ENCODE assay signal across 21 cellular contexts in genomic region chr2:9269695-9270365, GRCh38.
DNase-seq lines count a peak whose midpoint lies in the region; ATAC-seq and TF ChIP-seq lines count a peak whose summit lies in the region.
"Had no signal": no experiment of that assay in that cellular context is flagged by ENCODE, and none has a peak within 500 bp of the region (broad histone marks: within the 10 kb centered on the region; RNA-seq: fewer than 3 reads in every experiment).

No MANE protein-coding gene starts in this region.

- no peak overlapping the region for H3K4me2 ChIP-seq in PC-9
- H3K4me2 ChIP-seq in neural progenitor cell = no peak overlapping the region
- H3K4me2 ChIP-seq: A549 had no signal

- no peaks in the 10 kb centered on the region for H3K9me2 ChIP-seq in PC-9 (ENCODE audit: insufficient read depth)

- H4K20me1 ChIP-seq in PC-9 (ENCODE audit: insufficient read depth) (peaks cover 23% of the 10 kb centered on the region), neural progenitor cell (ENCODE audit: low read depth) (peaks cover 51% of the 10 kb centered on the region)

- H3K4me3 Mint-ChIP-seq in endodermal cell = no peak overlapping the region
- no peak overlapping the region for H3K4me3 Mint-ChIP-seq in neural progenitor cell
- H3K4me3 Mint-ChIP-seq in natural killer cell = no peak overlapping the region

- 92 to 93% methylated on average over 4 to 8 of the region's 8 CpGs for WGBS in endodermal cell (ENCODE audit: insufficient coverage in 1 of 2, insufficient read length in 1 of 2), 2 experiments

- H2AFZ ChIP-seq in PC-9 (no peak overlapping the region), neural progenitor cell (replicated peaks) (no peak overlapping the region)
- H2AFZ ChIP-seq: GM23248 had no signal

- H3K9me3 ChIP-seq in A673 (ENCODE audit: low read depth, low read length, poor library complexity, severe bottlenecking) (peaks cover 5% of the 10 kb centered on the region), PC-9 (ENCODE audit: insufficient read depth, low read depth) (no peaks in the 10 kb centered on the region), endodermal cell (ENCODE audit: control insufficient read depth, low read length) (no peaks in the 10 kb centered on the region), neural progenitor cell (ENCODE audit: low read depth) (peaks cover 5% of the 10 kb centered on the region)
- H3K9me3 ChIP-seq: Peyer's patch had no signal

- no peak overlapping the region for H3K4me3 ChIP-seq in A673 (ENCODE audit: low read depth, low read length, poor library complexity, severe bottlenecking)
- no peak overlapping the region for H3K4me3 ChIP-seq in PC-9
- H3K4me3 ChIP-seq in endodermal cell (ENCODE audit: low read length) = no peak overlapping the region
- no peak overlapping the region for H3K4me3 ChIP-seq in neural progenitor cell
- H3K4me3 ChIP-seq: A549, GM12878, GM23248, Peyer's patch had no signal

- H3K36me3 ChIP-seq in A673 (ENCODE audit: insufficient read depth, low read length, poor library complexity, severe bottlenecking) (no peaks in the 10 kb centered on the region), PC-9 (ENCODE audit: low read depth) (peaks cover 4% of the 10 kb centered on the region; the same call in 1 of the 2 replicates), endodermal cell (ENCODE audit: control insufficient read depth, insufficient read depth, low read length) (no peaks in the 10 kb centered on the region), neural progenitor cell (no peaks in the 10 kb centered on the region)
- H3K36me3 ChIP-seq: Peyer's patch had no signal

- TF ChIP-seq CTCF in A673 (conservative IDR thresholded peaks at IDR 0.05; ENCODE audit: low read depth, low read length) = no peak
- TF ChIP-seq CTCF in PC-9 (conservative IDR thresholded peaks at IDR 0.05) = no peak
- TF ChIP-seq CTCF in endodermal cell (conservative IDR thresholded peaks at IDR 0.05) = no peak
- no peak for TF ChIP-seq CTCF in neural progenitor cell (IDR thresholded peaks at IDR 0.05)
- no peak for TF ChIP-seq CTCF in natural killer cell (IDR thresholded peaks at IDR 0.05)

- H3K27ac Mint-ChIP-seq in endodermal cell (no peak overlapping the region), neural progenitor cell (peak overlapping the region; percentile 25), natural killer cell (no peak overlapping the region)

- H3F3A ChIP-seq in PC-9 (ENCODE audit: insufficient read depth, low read depth) (peaks cover 59% of the 10 kb centered on the region), neural progenitor cell (ENCODE audit: low read depth) (peaks cover 16% of the 10 kb centered on the region)

- BruUV-seq in A673 (replicated peaks; lab: Mats Ljungman, UMichigan) (no TSS peak), PC-9 (replicated peaks; lab: Mats Ljungman, UMichigan) (no TSS peak)

- POLR2A ChIA-PET in A673 (lab: Charles Lee; ENCODE audit: low non-redundant PET) (no interaction called here), PC-9 (lab: Charles Lee; ENCODE audit: unreplicated experiment) (no interaction called here)

- no peaks in the 10 kb centered on the region for H3K36me3 Mint-ChIP-seq in endodermal cell (ENCODE audit: low read depth)
- peaks cover 19% of the 10 kb centered on the region for H3K36me3 Mint-ChIP-seq in neural progenitor cell
- no peaks in the 10 kb centered on the region for H3K36me3 Mint-ChIP-seq in natural killer cell

- intact Hi-C loops in A673 (cut with micrococcal nuclease; ENCODE audit: unreplicated experiment) (no loop called here), PC-9 (cut with micrococcal nuclease; ENCODE audit: unreplicated experiment) (no loop called here), natural killer cell (cut with micrococcal nuclease) (no loop called here)

- no peak for ATAC-seq in GM18498 (IDR thresholded peaks at IDR 0.05; ENCODE audit: unreplicated experiment)
- no peak for ATAC-seq in natural killer cell
- ATAC-seq: GM12878, HCT116 had no signal

- H3K4me1 Mint-ChIP-seq in endodermal cell (no peaks in the 10 kb centered on the region), neural progenitor cell (peaks cover 27% of the 10 kb centered on the region), natural killer cell (peaks cover 5% of the 10 kb centered on the region in 2 donors)

- H3K27me3 Mint-ChIP-seq in endodermal cell (ENCODE audit: insufficient read depth) (no peaks in the 10 kb centered on the region), neural progenitor cell (ENCODE audit: insufficient read depth, low read depth) (no peaks in the 10 kb centered on the region), natural killer cell (ENCODE audit: low read depth in 2 of 2) (peaks cover 6 to 16% of the 10 kb centered on the region in 2 donors)

- H3K9me3 Mint-ChIP-seq in endodermal cell (peaks cover 8% of the 10 kb centered on the region), neural progenitor cell (peaks cover 19% of the 10 kb centered on the region), natural killer cell (no peaks in the 10 kb centered on the region)

- H3K9ac ChIP-seq in endodermal cell (ENCODE audit: extremely low read depth, low read length, poor library complexity, severe bottlenecking) (no peak overlapping the region), neural progenitor cell (no peak overlapping the region)
- H3K9ac ChIP-seq: GM23248 had no signal

- no peak for DNase-seq in A673 (ENCODE audit: low spot score)
- DNase-seq in PC-9 = no peak
- no peak for DNase-seq in endodermal cell
- DNase-seq in neural progenitor cell (ENCODE audit: low spot score) = no peak
- no peak for DNase-seq in natural killer cell
- no peak for DNase-seq in putamen (ENCODE audit: low spot score)
- no peak for DNase-seq in SW 1271 (lab: John Stamatoyannopoulos, UW)
- DNase-seq: DMS 273 treated with DMSO at 0.1 percent for 48 hours, GDM1, GM23248, NCI-H1105, NCI-H1694, NCI-H2227 treated with DMSO at 0.1 percent for 48 hours, NCI-H524, Peyer's patch, SHP77 had no signal

- H3K4me1 ChIP-seq in A673 (ENCODE audit: insufficient read depth, low read length, poor library complexity, severe bottlenecking) (peaks cover 44% of the 10 kb centered on the region), PC-9 (replicated peaks; ENCODE audit: insufficient read depth) (peaks cover 30% of the 10 kb centered on the region), endodermal cell (ENCODE audit: control insufficient read depth, insufficient read depth, low read length) (no peaks in the 10 kb centered on the region), neural progenitor cell (peaks cover 23% of the 10 kb centered on the region)

- H3K79me2 ChIP-seq in PC-9 (ENCODE audit: low read depth) (peaks cover 95% of the 10 kb centered on the region), neural progenitor cell (ENCODE audit: low read depth) (peaks cover 87% of the 10 kb centered on the region)

- H3K27me3 ChIP-seq in A673 (replicated peaks; ENCODE audit: insufficient read depth, low read depth, low read length, poor library complexity) (no peaks in the 10 kb centered on the region), PC-9 (ENCODE audit: insufficient read depth, low read depth) (no peaks in the 10 kb centered on the region), endodermal cell (ENCODE audit: control insufficient read depth, insufficient read depth, low read length, poor library complexity, severe bottlenecking) (no peaks in the 10 kb centered on the region), neural progenitor cell (no peaks in the 10 kb centered on the region)
- H3K27me3 ChIP-seq: Peyer's patch had no signal

- CTCF ChIA-PET in A673 (lab: Charles Lee) = no interaction called here
- CTCF ChIA-PET in PC-9 (lab: Charles Lee) = no interaction called here

- H3K27ac ChIP-seq in A673 (ENCODE audit: low read depth, low read length, poor library complexity, severe bottlenecking) = peak overlapping the region; percentile 16
- H3K27ac ChIP-seq in PC-9 = peak overlapping the region; percentile 11; the same call in 1 of the 2 replicates
- peak overlapping the region; percentile 50 for H3K27ac ChIP-seq in endodermal cell (ENCODE audit: low read depth, low read length)
- H3K27ac ChIP-seq in neural progenitor cell = no peak overlapping the region
- H3K27ac ChIP-seq: C4-2B, GM23248, Peyer's patch had no signal
